1 cellular context compared by ENCODE assay signal in the genomic region with DNA sequence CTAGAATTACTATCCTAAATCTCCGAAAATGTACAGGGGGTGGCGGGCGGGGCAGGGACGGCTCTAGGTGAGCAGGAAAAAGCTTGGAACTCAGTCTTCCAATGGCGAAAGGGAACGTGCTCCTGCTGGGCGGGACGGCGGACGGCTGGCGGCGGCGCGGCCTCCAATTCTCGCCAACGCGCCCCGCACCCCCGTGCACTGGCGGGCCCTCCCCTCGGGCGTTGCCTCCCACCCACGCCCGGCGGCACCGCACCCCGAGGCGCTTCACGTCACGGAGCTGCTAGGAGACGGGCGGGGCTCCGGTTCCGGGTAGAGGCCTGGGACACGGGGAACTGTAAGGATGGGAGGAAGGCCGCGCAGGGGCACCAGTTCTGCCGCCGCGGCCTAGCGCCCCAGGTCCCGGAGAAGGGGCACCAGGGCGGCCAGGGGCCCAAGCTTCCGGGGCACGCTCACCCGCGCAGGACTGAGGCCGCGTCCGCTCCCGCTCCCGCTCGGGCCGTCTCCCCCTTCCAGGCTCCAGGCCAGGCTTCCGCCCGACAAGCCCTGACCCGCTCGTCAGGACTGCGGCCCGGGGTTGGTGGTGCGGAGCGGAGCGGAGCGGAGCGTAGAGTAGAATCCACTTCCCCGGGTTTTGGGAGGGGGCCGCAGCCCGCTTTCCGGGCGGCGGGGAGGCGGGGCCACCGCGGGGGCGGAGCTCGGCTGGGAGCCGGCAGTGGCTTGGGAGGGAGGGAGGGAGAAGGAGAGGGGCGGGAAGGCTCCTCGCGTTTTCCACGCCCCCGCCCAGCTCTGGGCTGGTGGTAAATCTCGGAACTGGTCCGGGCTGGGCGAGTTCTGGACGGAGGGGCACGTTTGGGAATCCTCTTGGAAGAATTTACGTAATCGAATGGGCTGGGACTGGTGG.
TF ChIP-seq lines count a peak whose summit lies in the region.

A gene (minus strand): TSS at position 594 of the 901 bp plus-strand sequence. CDS start 3,167 bp downstream, outside the sequence.

TF ChIP-seq in H1, 55 proteins besides CTCF, POLR2A, EP300 and RAD21 (continued from another document):
- TF ChIP-seq SRF (IDR thresholded peaks at IDR 0.05; ENCODE audit: low read depth, low read length) (no peak), POU5F1 (IDR thresholded peaks at IDR 0.05; ENCODE audit: low read depth, low read length) (no peak)
TF ChIP-seq in H1: peak in this region for 22.
